ENCODE assay signal across 8 cellular contexts in the genomic region with DNA sequence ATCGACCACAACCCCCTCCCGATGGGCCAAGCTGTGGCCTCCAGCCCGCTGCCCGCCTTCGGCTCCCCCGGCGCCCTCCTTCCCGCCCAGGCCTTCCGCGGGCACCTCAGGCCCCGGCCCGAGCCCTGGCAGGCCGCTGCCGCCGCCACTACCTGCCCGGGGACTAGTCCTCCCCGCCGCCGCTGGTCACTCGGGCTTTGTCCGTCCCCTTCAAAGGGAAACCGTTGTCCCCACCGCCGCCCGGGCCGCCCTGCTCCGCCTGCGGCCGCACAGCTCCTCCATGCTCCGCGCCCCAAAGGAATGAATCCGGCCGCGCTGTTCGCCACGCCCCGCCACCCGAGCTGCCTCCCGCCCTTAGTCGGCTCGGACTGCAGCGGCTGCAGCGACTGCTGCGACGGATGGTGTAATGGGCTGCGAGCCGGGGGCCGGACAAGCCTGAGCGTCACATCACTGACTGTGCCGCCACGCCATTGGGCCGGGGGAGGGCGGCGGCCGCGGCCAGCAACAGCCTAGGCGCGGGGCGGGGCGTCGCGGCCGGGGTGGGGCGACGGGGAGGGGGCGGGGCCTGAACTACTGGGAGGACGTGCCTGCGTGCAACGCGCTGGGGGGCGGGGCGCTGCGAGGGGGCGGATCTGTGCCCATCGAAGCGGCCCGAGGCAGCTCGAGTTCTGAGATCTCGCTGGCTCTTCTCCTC. TPM values are rescaled to one million over a fixed set of nuclear protein-coding genes. Genes with fewer than 3 reads are reported as not detected.
DNase-seq lines count a peak whose midpoint lies in the region; ATAC-seq and TF ChIP-seq lines count a peak whose summit lies in the region.

FEM1C (minus strand) TSS at position 405 of the 694 bp plus-strand sequence. CDS start 1,282 bp downstream, outside the sequence.

- TF ChIP-seq POLR2A in esophagus muscularis mucosa (IDR thresholded peaks at IDR 0.05; ENCODE audit: low read depth): peak; percentile 97

- H3K36me3 ChIP-seq in Panc1 (ENCODE audit: control insufficient read depth, insufficient read depth, low read length) (peaks cover 16% of the 10 kb centered on the region), esophagus muscularis mucosa (peaks cover 0 to 15% (median 4%) of the 10 kb centered on the region in 4 donors)

- CTCF ChIA-PET in Panc1 (lab: Charles Lee): no interaction called here

- DNase-seq in DMS53 (lab: John Stamatoyannopoulos, UW): peak; percentile 99
- peak; percentile 41 for DNase-seq in KG1 (lab: John Stamatoyannopoulos, UW)
- peak; percentile 51 for DNase-seq in Panc1 (ENCODE audit: low read depth, low spot score)
- peak; percentile 95 to 98 for DNase-seq in activated T-cell treated with anti-CD3 and anti-CD28 coated beads, Interleukin-2, amount 50 U/mL, for 48 hours
- peak; percentile 99 for DNase-seq in esophagus muscularis mucosa (ENCODE audit: extremely low spot score)
- peak; percentile 98 for DNase-seq in myocyte (ENCODE audit: low read depth)
- DNase-seq in stimulated activated CD8-positive, alpha-beta memory T cell treated with anti-CD3 and anti-CD28 coated beads, Interleukin-7, amount 100 ng/mL, for 48 hours (ENCODE audit: extremely low read depth in 1 of 2, low read depth in 1 of 2): peak; percentile 96 to 97

- intact Hi-C loops in Panc1 (cut with micrococcal nuclease; ENCODE audit: unreplicated experiment): no loop called here
- intact Hi-C loops in esophagus muscularis mucosa (cut with DNase I): loop anchor here (5.0 kb wide), 1 partner anchor 122 kb away; no protein-coding TSS in a partner anchor

- peak within 1 kb of the TSS; percentile 85 to 92 for H3K4me3 ChIP-seq in Panc1 (ENCODE audit: low read depth in 2 of 2, low read length in 2 of 2)
- peak within 1 kb of the TSS; percentile 88 to 98 (median 95) for H3K4me3 ChIP-seq in esophagus muscularis mucosa

- peak; percentile 95 for ATAC-seq in GM21723 (IDR thresholded peaks at IDR 0.05; ENCODE audit: unreplicated experiment)
- peak; percentile 99 for ATAC-seq in Panc1

- TF ChIP-seq EP300 in esophagus muscularis mucosa (IDR thresholded peaks at IDR 0.05): no peak

- in situ Hi-C loops in Panc1 (cut with HindIII; ENCODE audit: low pct_unique_long_range_greater_than_20kb, low sequenced_read_pairs): no loop called here

- BruUV-seq in Panc1 (replicated peaks; lab: Mats Ljungman, UMichigan): no TSS peak

- H3K27me3 ChIP-seq in Panc1 (ENCODE audit: control insufficient read depth, insufficient read depth, low read length) (no peaks in the 10 kb centered on the region), esophagus muscularis mucosa (no peaks in the 10 kb centered on the region)

- no peak for TF ChIP-seq CTCF in Panc1 (IDR thresholded peaks at IDR 0.05)
- TF ChIP-seq CTCF in esophagus muscularis mucosa (IDR thresholded peaks at IDR 0.05): no peak

- H3K9me3 ChIP-seq in Panc1 (ENCODE audit: control insufficient read depth, insufficient read depth, low read depth, low read length) (peaks cover 4% of the 10 kb centered on the region; the same call in 1 of the 2 replicates), esophagus muscularis mucosa (peaks cover 0 to 4% (median 0%) of the 10 kb centered on the region in 4 donors)

- 6% methylated on average over 6 of the region's 79 CpGs for WGBS in esophagus muscularis mucosa

- POLR2A ChIA-PET in Panc1 (lab: Charles Lee): interaction anchor here (0.7 to 1.1 kb wide), 4 partner anchors 12 to 488 kb away, joined by 3 to 15 read pairs (median 11); no protein-coding TSS in a partner anchor

- peaks cover 22% of the 10 kb centered on the region for H3K4me1 ChIP-seq in Panc1 (ENCODE audit: control insufficient read depth, insufficient read depth, low read length)
- H3K4me1 ChIP-seq in esophagus muscularis mucosa: peaks cover 7 to 28% (median 22%) of the 10 kb centered on the region in 4 donors

- H3K27ac ChIP-seq in Panc1 (ENCODE audit: low read length): peak within 1 kb of the TSS; percentile 84
- H3K27ac ChIP-seq in esophagus muscularis mucosa (replicated peaks in 1 of 4): peak within 1 kb of the TSS; percentile 98 to 99 (median 99)

RNA-seq across cellular contexts. Expression of gene FEM1C, which starts in this region (rescaled TPM):
- total RNA-seq in Panc1 (2021; ENCODE audit: unreplicated experiment) (10.4 TPM), esophagus muscularis mucosa (10 to 100 TPM; 41.3 to 71.0 (median 51.5) TPM), myocyte (16.8 and 18.7 TPM in 2 replicates)
- 3.0 TPM for polyA plus RNA-seq in Panc1 (2012; ENCODE audit: insufficient read length)
- polyA plus RNA-seq in myocyte (2012): 6.9 TPM

Comparison
In these comparisons a context has a peak if more than half of its experiments do, and no peak if none do; other contexts are left out.
1. Peak in every context shown above with its lines: DNase-seq, ATAC-seq, H3K4me3 ChIP-seq and H3K27ac ChIP-seq.
2. DNase-seq: peak in every context shown above with its lines; median percentile 99 in DMS53; 99 in esophagus muscularis mucosa; 98 in myocyte; 96 in activated T-cell treated with anti-CD3 and anti-CD28 coated beads, Interleukin-2, amount 50 U/mL, for 48 hours; 96 in stimulated activated CD8-positive, alpha-beta memory T cell treated with anti-CD3 and anti-CD28 coated beads, Interleukin-7, amount 100 ng/mL, for 48 hours; 51 in Panc1; 41 in KG1.